In the genomic region with DNA sequence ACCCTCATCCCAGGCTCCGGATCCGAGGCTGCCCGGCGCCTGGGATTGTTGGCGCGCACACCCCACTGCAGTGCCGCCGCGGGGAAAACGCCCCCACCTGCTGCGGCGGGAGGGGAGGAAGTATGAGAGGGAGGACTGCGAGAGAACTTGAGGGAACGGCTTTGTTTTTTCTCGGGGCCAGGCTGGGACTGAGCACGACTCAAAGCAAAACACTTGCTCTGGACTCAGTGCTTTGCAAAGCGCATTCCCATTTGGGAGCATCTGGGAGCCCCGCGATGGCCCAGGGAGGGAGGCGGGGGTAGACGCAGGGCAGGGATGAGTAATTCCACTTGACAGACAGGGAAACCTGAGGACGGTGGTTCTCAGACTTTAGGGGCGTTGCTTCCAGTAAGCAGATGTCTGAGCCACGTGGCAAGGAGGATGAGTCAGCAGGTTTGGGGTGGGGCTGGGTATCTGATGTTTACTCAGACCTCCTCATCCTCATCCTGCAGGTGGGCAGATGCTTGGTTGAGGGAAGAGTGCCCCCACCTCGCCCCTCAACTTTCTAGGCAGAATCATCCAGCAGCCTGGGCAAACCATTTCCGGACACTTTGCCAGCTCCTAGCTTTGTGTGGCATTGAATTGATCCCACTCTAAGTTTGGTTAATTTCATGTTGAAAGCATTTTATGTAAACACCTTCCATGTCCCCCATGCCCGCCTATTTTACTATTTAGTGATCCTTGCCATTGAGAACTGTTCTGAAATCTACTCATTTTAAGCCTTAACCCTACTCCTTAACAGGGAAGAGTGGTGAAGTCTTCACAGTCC, we compare ENCODE assay signal across 8 cellular contexts. TPM values are rescaled to one million over a fixed set of nuclear protein-coding genes. Genes with fewer than 3 reads are reported as not detected.
DNase-seq lines count a peak whose midpoint lies in the region; ATAC-seq lines count a peak whose summit lies in the region.

No MANE protein-coding gene starts in this region.

- H3K4me1 ChIP-seq in GM23248 (ENCODE audit: insufficient read depth) (peaks cover 10% of the 10 kb centered on the region; the same call in 1 of the 2 replicates), right cardiac atrium (ENCODE audit: control insufficient read depth, insufficient read depth, low read length) (no peaks in the 10 kb centered on the region), skeletal muscle tissue (ENCODE audit: control insufficient read depth in 3 of 3, insufficient read depth in 3 of 3, low read length in 3 of 3) (peaks cover 13 to 24% (median 20%) of the 10 kb centered on the region in 3 donors)

- H4K20me1 ChIP-seq in GM23248 (ENCODE audit: insufficient read depth): no peaks in the 10 kb centered on the region

- peaks cover 14% of the 10 kb centered on the region for H3K27me3 Mint-ChIP-seq in activated naive CD8-positive, alpha-beta T cell treated with anti-CD3 and anti-CD28 coated beads, Interleukin-2, amount 50 U/mL, for 24 hours

- peaks cover 30% of the 10 kb centered on the region; the same call in 1 of the 2 replicates for H3K27me3 ChIP-seq in GM23248 (replicated peaks; ENCODE audit: insufficient read depth)
- no peaks in the 10 kb centered on the region for H3K27me3 ChIP-seq in right cardiac atrium (ENCODE audit: control insufficient read depth, insufficient read depth)
- peaks cover 29 to 59% (median 43%) of the 10 kb centered on the region in 3 donors for H3K27me3 ChIP-seq in skeletal muscle tissue (ENCODE audit: control insufficient read depth in 3 of 3, insufficient read depth in 3 of 3, low read length in 3 of 3)

- no peaks in the 10 kb centered on the region for H3K9me3 Mint-ChIP-seq in activated naive CD8-positive, alpha-beta T cell treated with anti-CD3 and anti-CD28 coated beads, Interleukin-2, amount 50 U/mL, for 24 hours

- ATAC-seq in activated naive CD8-positive, alpha-beta T cell treated with anti-CD3 and anti-CD28 coated beads, Interleukin-2, amount 50 U/mL, for 24 hours: peak; percentile 90
- ATAC-seq in right cardiac atrium: peak; percentile 47 to 65

- H3K36me3 ChIP-seq in GM23248 (ENCODE audit: low read depth) (no peaks in the 10 kb centered on the region), skeletal muscle tissue (ENCODE audit: control insufficient read depth in 3 of 3, insufficient read depth in 3 of 3, low read length in 3 of 3) (no peaks in the 10 kb centered on the region)

- H3K4me2 ChIP-seq in GM23248 (ENCODE audit: unreplicated experiment): peak overlapping the region; percentile 66

- peak overlapping the region; percentile 59 for H3K4me3 ChIP-seq in GM23248
- peak overlapping the region; percentile 26 for H3K4me3 ChIP-seq in right cardiac atrium (ENCODE audit: low read length)
- peak overlapping the region in 2 of 3 donors; percentile 15 to 58 for H3K4me3 ChIP-seq in skeletal muscle tissue (ENCODE audit: low read length in 3 of 3)

- in situ Hi-C loops in GM23248 (cut with MboI) (no loop called here), G401 (cut with HindIII; ENCODE audit: low sequenced_read_pairs) (no loop called here)

- DNase-seq in COR-L47 (lab: John Stamatoyannopoulos, UW) (peak; percentile 90), GM23248 (peak; percentile 93), NCI-H1105 treated with DMSO at 0.1 percent for 48 hours (lab: John Stamatoyannopoulos, UW) (peak; percentile 89), SW 1271 (lab: John Stamatoyannopoulos, UW) (peak; percentile 35 to 72), right cardiac atrium (peak in 2 of 3 donors; percentile 37 to 62), G401 (ENCODE audit: low spot score) (no peak)
- DNase-seq in activated naive CD8-positive, alpha-beta T cell treated with anti-CD3 and anti-CD28 coated beads, Interleukin-2, amount 50 U/mL, for 24 hours: peak; percentile 81

- peak overlapping the region; percentile 63 for H2AFZ ChIP-seq in GM23248

- H3K79me2 ChIP-seq in GM23248 (ENCODE audit: insufficient read depth): no peaks in the 10 kb centered on the region

- H3F3A ChIP-seq in GM23248 (ENCODE audit: insufficient read depth): no peaks in the 10 kb centered on the region

- no peaks in the 10 kb centered on the region for H3K36me3 Mint-ChIP-seq in activated naive CD8-positive, alpha-beta T cell treated with anti-CD3 and anti-CD28 coated beads, Interleukin-2, amount 50 U/mL, for 24 hours (ENCODE audit: low read depth)

- H3K9me2 ChIP-seq in GM23248 (ENCODE audit: insufficient read depth): no peaks in the 10 kb centered on the region

- H3K4me3 Mint-ChIP-seq in activated naive CD8-positive, alpha-beta T cell treated with anti-CD3 and anti-CD28 coated beads, Interleukin-2, amount 50 U/mL, for 24 hours: peak overlapping the region; percentile 84

- 5 to 6% methylated on average over 27 of the region's 27 CpGs for WGBS in GM23248 (ENCODE audit: low coverage in 1 of 2, low lambda C conversion rate in 2 of 2, missing lambda C conversion rate in 2 of 2), 2 experiments
- 5% methylated on average over 27 of the region's 27 CpGs for WGBS in right cardiac atrium

- H3K9ac ChIP-seq in GM23248: peak overlapping the region; percentile 44; the same call in 1 of the 2 replicates
- peak overlapping the region in 1 of 3 donors; percentile 45 for H3K9ac ChIP-seq in skeletal muscle tissue (ENCODE audit: low read depth in 1 of 3, low read length in 3 of 3)

- H3K4me1 Mint-ChIP-seq in activated naive CD8-positive, alpha-beta T cell treated with anti-CD3 and anti-CD28 coated beads, Interleukin-2, amount 50 U/mL, for 24 hours: peaks cover 33% of the 10 kb centered on the region

- H3K9me3 ChIP-seq in GM23248 (ENCODE audit: low read depth): no peaks in the 10 kb centered on the region
- H3K9me3 ChIP-seq in right cardiac atrium (ENCODE audit: control insufficient read depth, low read length): no peaks in the 10 kb centered on the region
- H3K9me3 ChIP-seq in skeletal muscle tissue (ENCODE audit: control insufficient read depth in 3 of 3, low read length in 3 of 3): no peaks in the 10 kb centered on the region

- intact Hi-C loops in right cardiac atrium (cut with DNase I): no loop called here

- H3K27ac Mint-ChIP-seq in activated naive CD8-positive, alpha-beta T cell treated with anti-CD3 and anti-CD28 coated beads, Interleukin-2, amount 50 U/mL, for 24 hours: peak overlapping the region; percentile 72

- H3K27ac ChIP-seq in GM23248: no peak overlapping the region
- H3K27ac ChIP-seq in right cardiac atrium (ENCODE audit: low read length): no peak overlapping the region
- H3K27ac ChIP-seq in skeletal muscle tissue (ENCODE audit: low read depth, low read length): no peak overlapping the region

RNA-seq across cellular contexts. Expression of gene MIAT, which starts 1.5 kb away (rescaled TPM):
- total RNA-seq in GM23248 (2014; rRNA removed; shearing (Covaris generic)): 0.43 and 0.63 TPM in 2 replicates
- polyA plus RNA-seq in GM23248 (2016; fragmentation: Nextera tagmentation; extraction: Ambion mirVana) (0.05 and 0.23 TPM in 2 replicates), right cardiac atrium (0.45 TPM)
- total RNA-seq in right cardiac atrium (1 to 10 TPM; 1.3 to 2.7 (median 1.5) TPM), skeletal muscle tissue (0.52 TPM)
- 0.14 TPM in 1 of 2 replicates, not detected in the other for total RNA-seq in G401 (2014; rRNA removed; shearing (Covaris generic))

RNA-seq across cellular contexts. Expression of gene CRYBA4, which starts 37.1 kb away (rescaled TPM):
- not detected in 2 replicates for total RNA-seq in GM23248 (2014; rRNA removed; shearing (Covaris generic))
- not detected in 2 replicates for polyA plus RNA-seq in GM23248 (2016; fragmentation: Nextera tagmentation; extraction: Ambion mirVana)
- not detected for total RNA-seq in right cardiac atrium
- not detected for polyA plus RNA-seq in right cardiac atrium
- total RNA-seq in skeletal muscle tissue: not detected
- total RNA-seq in G401 (2014; rRNA removed; shearing (Covaris generic)): not detected in 2 replicates

RNA-seq across cellular contexts. Expression of gene CRYBB1, which starts 41.0 kb away (rescaled TPM):
- total RNA-seq in GM23248 (2014; rRNA removed; shearing (Covaris generic)): not detected in 2 replicates
- polyA plus RNA-seq in GM23248 (2016; fragmentation: Nextera tagmentation; extraction: Ambion mirVana) (not detected in 2 replicates), right cardiac atrium (0.25 TPM)
- total RNA-seq in right cardiac atrium (1 to 10 TPM in 2 of 4 donors, under 1 TPM in 2; 0.48 to 1.3 (median 0.99) TPM), skeletal muscle tissue (1.0 TPM)
- not detected in 2 replicates for total RNA-seq in G401 (2014; rRNA removed; shearing (Covaris generic))
